Comparison of ENCODE assay signal across 11 cellular contexts in the genomic region with DNA sequence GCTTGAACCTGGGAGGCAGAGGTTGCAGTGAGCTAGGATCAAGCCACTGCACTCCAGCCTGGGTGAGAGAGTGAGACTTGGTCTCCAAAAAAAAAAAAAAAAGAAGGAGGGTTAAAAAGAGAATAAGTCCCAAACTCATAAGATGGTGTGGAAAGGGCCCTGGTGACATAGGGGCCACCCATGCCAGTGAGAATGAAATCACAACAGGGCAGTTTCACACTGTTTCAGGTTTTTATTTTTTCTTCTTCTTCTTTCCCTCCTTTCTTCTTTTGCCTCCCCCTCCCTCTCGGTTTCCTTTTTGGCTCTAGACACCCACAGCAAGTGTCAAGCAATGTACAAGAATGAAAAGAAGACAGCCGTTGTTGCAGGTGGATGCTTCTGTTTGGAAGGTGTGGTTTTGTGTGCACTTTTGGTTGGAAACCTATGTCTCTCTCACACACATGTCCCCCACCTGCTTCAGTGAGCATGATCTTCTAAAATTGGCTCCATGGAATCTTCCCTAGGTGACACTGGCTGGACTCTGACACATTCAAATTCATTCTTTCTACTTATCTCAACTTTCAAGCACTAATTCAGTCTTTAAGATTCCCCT. TPM values are rescaled to one million over a fixed set of nuclear protein-coding genes. Genes with fewer than 3 reads are reported as not detected.
DNase-seq lines count a peak whose midpoint lies in the region; ATAC-seq lines count a peak whose summit lies in the region.
"Had no signal": no experiment of that assay in that cellular context is flagged by ENCODE, and none has a peak within 500 bp of the region (broad histone marks: within the 10 kb centered on the region; RNA-seq: fewer than 3 reads in every experiment).

No MANE protein-coding gene starts in this region.

- H3K4me1 Mint-ChIP-seq in activated T-helper 2 cell treated with anti-CD3 and anti-CD28 coated beads, Interferon-gamma antibody, Interleukin-2, Interleukin-4, amounts not matched to agents 10 μg/mL and 5 μg/mL and 100 μg/mL, durations not matched to agents 14 hours and 24 hours and 36 hours (ENCODE audit: low read depth): peaks cover 35% of the 10 kb centered on the region

- intact Hi-C loops in activated T-helper 2 cell treated with anti-CD3 and anti-CD28 coated beads, Interferon-gamma antibody, Interleukin-2, Interleukin-4, amounts not matched to agents 10 μg/mL and 5 μg/mL and 100 μg/mL, durations not matched to agents 14 hours and 24 hours and 36 hours (cut with micrococcal nuclease): loop anchor here (5.0 kb wide), 1 partner anchor 1135 kb away; the partner anchor contains the start of gene GEMIN8

- ATAC-seq in GM18868 (IDR thresholded peaks at IDR 0.05; ENCODE audit: unreplicated experiment) (peak; percentile 48), GM21360 (IDR thresholded peaks at IDR 0.05; ENCODE audit: unreplicated experiment) (peak; percentile 60), HG03064 (IDR thresholded peaks at IDR 0.05; ENCODE audit: low read depth, unreplicated experiment) (peak; percentile 49)

- no peaks in the 10 kb centered on the region for H3K9me3 Mint-ChIP-seq in activated T-helper 2 cell treated with anti-CD3 and anti-CD28 coated beads, Interferon-gamma antibody, Interleukin-2, Interleukin-4, amounts not matched to agents 10 μg/mL and 5 μg/mL and 100 μg/mL, durations not matched to agents 14 hours and 24 hours and 36 hours

- peaks cover 3% of the 10 kb centered on the region for H3K36me3 Mint-ChIP-seq in activated T-helper 2 cell treated with anti-CD3 and anti-CD28 coated beads, Interferon-gamma antibody, Interleukin-2, Interleukin-4, amounts not matched to agents 10 μg/mL and 5 μg/mL and 100 μg/mL, durations not matched to agents 14 hours and 24 hours and 36 hours (ENCODE audit: low read depth)

- peak overlapping the region; percentile 76 for H3K27ac Mint-ChIP-seq in activated T-helper 2 cell treated with anti-CD3 and anti-CD28 coated beads, Interferon-gamma antibody, Interleukin-2, Interleukin-4, amounts not matched to agents 10 μg/mL and 5 μg/mL and 100 μg/mL, durations not matched to agents 14 hours and 24 hours and 36 hours

- peak overlapping the region; percentile 5 for H3K4me3 Mint-ChIP-seq in activated T-helper 2 cell treated with anti-CD3 and anti-CD28 coated beads, Interferon-gamma antibody, Interleukin-2, Interleukin-4, amounts not matched to agents 10 μg/mL and 5 μg/mL and 100 μg/mL, durations not matched to agents 14 hours and 24 hours and 36 hours (ENCODE audit: low read depth)

- peaks cover 2% of the 10 kb centered on the region for H3K27me3 Mint-ChIP-seq in activated T-helper 2 cell treated with anti-CD3 and anti-CD28 coated beads, Interferon-gamma antibody, Interleukin-2, Interleukin-4, amounts not matched to agents 10 μg/mL and 5 μg/mL and 100 μg/mL, durations not matched to agents 14 hours and 24 hours and 36 hours (ENCODE audit: low read depth)

- no peak for DNase-seq in activated T-helper 2 cell treated with anti-CD3 and anti-CD28 coated beads, Interferon-gamma antibody, Interleukin-2, Interleukin-4, amounts not matched to agents 10 μg/mL and 5 μg/mL and 100 μg/mL, durations not matched to agents 14 hours and 24 hours and 36 hours (ENCODE audit: low spot score)
- DNase-seq in kidney glomerular epithelial cell (lab: John Stamatoyannopoulos, UW) (no peak), NCI-H2081 treated with DMSO at 0.1 percent for 48 hours (lab: John Stamatoyannopoulos, UW) (no peak), COLO668 (lab: John Stamatoyannopoulos, UW; ENCODE audit: unreplicated experiment) (no peak)
- DNase-seq: adrenal gland, mesenchymal stem cell, Right ventricle myocardium superior had no signal

RNA-seq across cellular contexts. Expression of gene TLR8, which starts 14.4 kb away (rescaled TPM):
- total RNA-seq in activated T-helper 2 cell treated with anti-CD3 and anti-CD28 coated beads, Interferon-gamma antibody, Interleukin-2, Interleukin-4, amounts not matched to agents 10 μg/mL and 5 μg/mL and 100 μg/mL, durations not matched to agents 14 hours and 24 hours and 36 hours: not detected in 2 replicates
- total RNA-seq: H1 had no signal

RNA-seq across cellular contexts. Expression of gene TLR7, which starts 25.1 kb away (rescaled TPM):
- 0.11 TPM in 1 of 2 replicates, not detected in the other for total RNA-seq in activated T-helper 2 cell treated with anti-CD3 and anti-CD28 coated beads, Interferon-gamma antibody, Interleukin-2, Interleukin-4, amounts not matched to agents 10 μg/mL and 5 μg/mL and 100 μg/mL, durations not matched to agents 14 hours and 24 hours and 36 hours
- total RNA-seq: H1 had no signal
